In genomic region chr1:144461778-144462177, GRCh38 we compare ENCODE assay signal across 8 cellular contexts. TPM values are rescaled to one million over a fixed set of nuclear protein-coding genes. Genes with fewer than 3 reads are reported as not detected.
DNase-seq lines count a peak whose midpoint lies in the region; ATAC-seq and TF ChIP-seq lines count a peak whose summit lies in the region.
"Not testable (repeated sequence)": the region's sequence is repeated elsewhere in the genome, so short reads cannot be mapped to it uniquely, and the experiment has no call there.

No MANE protein-coding gene starts in this region.

- TF ChIP-seq CTCF in PC-3 (conservative IDR thresholded peaks at IDR 0.05; ENCODE audit: low read depth, low read length); endodermal cell (conservative IDR thresholded peaks at IDR 0.05); neural crest cell (conservative IDR thresholded peaks at IDR 0.05); upper lobe of left lung (IDR thresholded peaks at IDR 0.05): not testable (repeated sequence)

- H4K20me1 ChIP-seq in PC-3 (ENCODE audit: low read length), result not testable (repeated sequence)

- not testable (repeated sequence) for H3F3A ChIP-seq in PC-3 (ENCODE audit: low read length, unreplicated experiment)

- H3K4me1 ChIP-seq in PC-3 (ENCODE audit: insufficient read depth, low read length); endodermal cell (ENCODE audit: control insufficient read depth, insufficient read depth, low read length); upper lobe of left lung: not testable (repeated sequence)

- not testable (repeated sequence) for H3K27me3 ChIP-seq in PC-3 (ENCODE audit: low read length); endodermal cell (ENCODE audit: control insufficient read depth, insufficient read depth, low read length, poor library complexity, severe bottlenecking); upper lobe of left lung

- not testable (repeated sequence) for H3K9me2 ChIP-seq in PC-3 (replicated peaks; ENCODE audit: low read length)

- H3K4me3 Mint-ChIP-seq in activated T-cell treated with anti-CD3 and anti-CD28 coated beads, Interleukin-2, amount 50 U/mL, for 4 hours, result peak overlapping the region; percentile 97
- H3K4me3 Mint-ChIP-seq in endodermal cell (peak overlapping the region; percentile 89), neural crest cell (peak overlapping the region; percentile 98)

- peaks cover 21% of the 10 kb centered on the region for H3K79me2 ChIP-seq in PC-3 (ENCODE audit: low read length)

- ATAC-seq in GM18499 (IDR thresholded peaks at IDR 0.05; ENCODE audit: insufficient read depth, unreplicated experiment), result peak; percentile 15
- peak; percentile 25 for ATAC-seq in GM21723 (IDR thresholded peaks at IDR 0.05; ENCODE audit: unreplicated experiment)
- peak; percentile 20 for ATAC-seq in HG03135 (IDR thresholded peaks at IDR 0.05; ENCODE audit: unreplicated experiment)
- ATAC-seq in PC-3, result peak; percentile 4; the same call in 1 of the 2 replicates
- ATAC-seq in activated T-cell treated with anti-CD3 and anti-CD28 coated beads, Interleukin-2, amount 50 U/mL, for 4 hours, result peak; percentile 5 to 31
- ATAC-seq in upper lobe of left lung (ENCODE audit: low FRiP score in 2 of 2), result not testable (repeated sequence)

- not testable (repeated sequence) for BruUV-seq in PC-3 (replicated peaks; lab: Mats Ljungman, UMichigan)

- CTCF ChIA-PET in PC-3 (lab: Charles Lee), result not testable (repeated sequence)

- WGBS in endodermal cell (ENCODE audit: insufficient coverage in 1 of 2, insufficient read length in 1 of 2), 2 experiments, result no CpG with 5 or more reads among the region's 17 CpGs
- WGBS in upper lobe of left lung, 2 donors, result no CpG with 5 or more reads among the region's 17 CpGs

- not testable (repeated sequence) for H3K9ac ChIP-seq in PC-3 (ENCODE audit: low read length); endodermal cell (ENCODE audit: extremely low read depth, low read length, poor library complexity, severe bottlenecking)

- not testable (repeated sequence) for H3K36me3 ChIP-seq in PC-3 (ENCODE audit: low read depth, low read length); endodermal cell (ENCODE audit: control insufficient read depth, insufficient read depth, low read length); upper lobe of left lung

- peak overlapping the region; percentile 75; the same call in 1 of the 2 replicates for H3K4me3 ChIP-seq in PC-3 (ENCODE audit: low read length)
- not testable (repeated sequence) for H3K4me3 ChIP-seq in endodermal cell (ENCODE audit: low read length)
- peak overlapping the region in 3 of 4 donors; percentile 52 to 68 (median 67) for H3K4me3 ChIP-seq in upper lobe of left lung

- not testable (repeated sequence) for H3K36me3 Mint-ChIP-seq in activated T-cell treated with anti-CD3 and anti-CD28 coated beads, Interleukin-2, amount 50 U/mL, for 4 hours (ENCODE audit: insufficient read depth); endodermal cell (ENCODE audit: low read depth); neural crest cell (ENCODE audit: low read depth)

- not testable (repeated sequence) for TF ChIP-seq POLR2A in upper lobe of left lung (IDR thresholded peaks at IDR 0.05)

- not testable (repeated sequence) for TF ChIP-seq EP300 in upper lobe of left lung (IDR thresholded peaks at IDR 0.05)

- not testable (repeated sequence) for H3K9me3 Mint-ChIP-seq in activated T-cell treated with anti-CD3 and anti-CD28 coated beads, Interleukin-2, amount 50 U/mL, for 4 hours; endodermal cell; neural crest cell

- not testable (repeated sequence) for H3K9me3 ChIP-seq in PC-3 (ENCODE audit: low read length); endodermal cell (ENCODE audit: control insufficient read depth, low read length); upper lobe of left lung

- H3K4me1 Mint-ChIP-seq in activated T-cell treated with anti-CD3 and anti-CD28 coated beads, Interleukin-2, amount 50 U/mL, for 4 hours (ENCODE audit: low read depth); endodermal cell; neural crest cell: not testable (repeated sequence)

- not testable (repeated sequence) for H3K4me2 ChIP-seq in PC-3 (ENCODE audit: low read length)

- H3K27me3 Mint-ChIP-seq in activated T-cell treated with anti-CD3 and anti-CD28 coated beads, Interleukin-2, amount 50 U/mL, for 4 hours (ENCODE audit: low read depth); endodermal cell (ENCODE audit: insufficient read depth); neural crest cell (ENCODE audit: low read depth): not testable (repeated sequence)

- not testable (repeated sequence) for H2AFZ ChIP-seq in PC-3 (ENCODE audit: low read length)

- not testable (repeated sequence) for H3K27ac ChIP-seq in PC-3 (ENCODE audit: low read length); endodermal cell (ENCODE audit: low read depth, low read length)
- H3K27ac ChIP-seq in upper lobe of left lung, result peak overlapping the region in 1 of 4 donors; percentile 83

- not testable (repeated sequence) for DNase-seq in PC-3; activated T-cell treated with anti-CD3 and anti-CD28 coated beads, Interleukin-2, amount 50 U/mL, for 4 hours; endodermal cell; neural crest cell (ENCODE audit: low read depth, low spot score); upper lobe of left lung

- POLR2A ChIA-PET in PC-3 (lab: Charles Lee; ENCODE audit: unreplicated experiment), result not testable (repeated sequence)

- not testable (repeated sequence) for H3K27ac Mint-ChIP-seq in endodermal cell; neural crest cell (ENCODE audit: unreplicated experiment)

- intact Hi-C loops in PC-3 (cut with micrococcal nuclease), result not testable (repeated sequence)

RNA-seq across cellular contexts. Expression of gene NBPF15, which starts 0.3 kb away (rescaled TPM):
- total RNA-seq in PC-3 (2014; rRNA removed) (40.5 and 43.9 TPM in 2 replicates), endodermal cell (10 to 100 TPM; 60.2 to 98.0 TPM), neural crest cell (65.7 and 68.1 TPM in 2 replicates), upper lobe of left lung (10 to 100 TPM; 21.1 to 63.9 (median 34.4) TPM)
- 10 to 100 TPM; 17.0 to 30.5 (median 23.0) TPM for total RNA-seq in activated T-cell treated with anti-CD3 and anti-CD28 coated beads, Interleukin-2, amount 50 U/mL, for 4 hours
- 42.5 TPM for polyA plus RNA-seq in endodermal cell (2013, experiment 1 of 2)
- 46.4 TPM for polyA plus RNA-seq in endodermal cell (2013, experiment 2 of 2)
